8 cellular contexts compared by ENCODE assay signal in genomic region chr7:5527387-5528070, GRCh38. TPM values are rescaled to one million over a fixed set of nuclear protein-coding genes. Genes with fewer than 3 reads are reported as not detected.
DNase-seq lines count a peak whose midpoint lies in the region; ATAC-seq and TF ChIP-seq lines count a peak whose summit lies in the region.
"Not testable (repeated sequence)": the region's sequence is repeated elsewhere in the genome, so short reads cannot be mapped to it uniquely, and the experiment has no call there.

No MANE protein-coding gene starts in this region.

- H3K4me3 Mint-ChIP-seq in activated T-helper 1 cell treated with anti-CD3 and anti-CD28 coated beads, Interleukin-12 subunit alpha, Interleukin-12 subunit beta, Interleukin-2, Interleukin-4 antibody, amounts not matched to agents 30 ng/mL and 10 ng/mL and 1 ng/mL, durations not matched to agents 14 hours and 24 hours and 36 hours = peak overlapping the region; percentile 100

- H3K27ac ChIP-seq in GM23248 (peak overlapping the region; percentile 81), Peyer's patch (peak overlapping the region; percentile 100), coronary artery (peak overlapping the region; percentile 100), muscle layer of duodenum (ENCODE audit: low read length) (peak overlapping the region; percentile 93), spleen (peak overlapping the region; percentile 97 to 100 (median 100))

- H3K9me2 ChIP-seq in GM23248 (ENCODE audit: insufficient read depth) = not testable (repeated sequence)

- not testable (repeated sequence) for ATAC-seq in left ventricle myocardium superior

- H3K4me2 ChIP-seq in GM23248 (ENCODE audit: unreplicated experiment) = peak overlapping the region; percentile 83

- intact Hi-C loops in activated T-helper 1 cell treated with anti-CD3 and anti-CD28 coated beads, Interleukin-12 subunit alpha, Interleukin-12 subunit beta, Interleukin-2, Interleukin-4 antibody, amounts not matched to agents 30 ng/mL and 10 ng/mL and 1 ng/mL, durations not matched to agents 14 hours and 24 hours and 36 hours (cut with micrococcal nuclease); left ventricle myocardium superior (cut with micrococcal nuclease); spleen (cut with DNase I; ENCODE audit: low total_unique reads): not testable (repeated sequence)

- not testable (repeated sequence) for H3K9me3 ChIP-seq in GM23248 (ENCODE audit: low read depth); Peyer's patch; muscle layer of duodenum (ENCODE audit: control insufficient read depth in 1 of 2, low read length in 2 of 2); spleen

- peak overlapping the region; percentile 81 for H3K4me3 ChIP-seq in AG09309 (ENCODE audit: control insufficient read depth, low read depth, low read length)
- H3K4me3 ChIP-seq in GM23248 = peak overlapping the region; percentile 97
- H3K4me3 ChIP-seq in Peyer's patch = peak overlapping the region; percentile 96 to 100 (median 97)
- peak overlapping the region; percentile 99 for H3K4me3 ChIP-seq in coronary artery
- H3K4me3 ChIP-seq in muscle layer of duodenum (ENCODE audit: low read depth in 1 of 2, low read length in 2 of 2) = peak overlapping the region; percentile 92 to 99
- peak overlapping the region; percentile 99 to 100 (median 100) for H3K4me3 ChIP-seq in spleen

- H3F3A ChIP-seq in GM23248 (ENCODE audit: insufficient read depth) = peaks cover 54% of the 10 kb centered on the region

- not testable (repeated sequence) for H3K4me1 ChIP-seq in GM23248 (ENCODE audit: insufficient read depth)
- H3K4me1 ChIP-seq in Peyer's patch (peaks cover 0 to 31% (median 5%) of the 10 kb centered on the region in 4 donors), muscle layer of duodenum (ENCODE audit: control insufficient read depth in 1 of 2, insufficient read depth in 2 of 2, low read length in 2 of 2) (peaks cover 0 to 19% of the 10 kb centered on the region in 2 donors), spleen (peaks cover 31 to 84% (median 51%) of the 10 kb centered on the region in 6 donors)

- H3K27me3 ChIP-seq in GM23248 (replicated peaks; ENCODE audit: insufficient read depth); Peyer's patch; muscle layer of duodenum (ENCODE audit: low read depth, low read length); spleen (replicated peaks in 1 of 7): not testable (repeated sequence)

- peaks cover 29% of the 10 kb centered on the region for H4K20me1 ChIP-seq in GM23248 (ENCODE audit: insufficient read depth)

- H3K27me3 Mint-ChIP-seq in activated T-helper 1 cell treated with anti-CD3 and anti-CD28 coated beads, Interleukin-12 subunit alpha, Interleukin-12 subunit beta, Interleukin-2, Interleukin-4 antibody, amounts not matched to agents 30 ng/mL and 10 ng/mL and 1 ng/mL, durations not matched to agents 14 hours and 24 hours and 36 hours (ENCODE audit: insufficient read depth) = not testable (repeated sequence)

- not testable (repeated sequence) for DNase-seq in AG09309 (ENCODE audit: low read depth); activated T-helper 1 cell treated with anti-CD3 and anti-CD28 coated beads, Interleukin-12 subunit alpha, Interleukin-12 subunit beta, Interleukin-2, Interleukin-4 antibody, amounts not matched to agents 30 ng/mL and 10 ng/mL and 1 ng/mL, durations not matched to agents 14 hours and 24 hours and 36 hours (ENCODE audit: low spot score); coronary artery (ENCODE audit: low spot score)
- peak; percentile 57 for DNase-seq in GM23248
- DNase-seq in Peyer's patch = peak in 1 of 3 donors; percentile 52
- DNase-seq in left ventricle myocardium superior = peak; percentile 44
- peak; percentile 81 for DNase-seq in spleen

- 5 to 10% methylated on average over 19 of the region's 19 CpGs for WGBS in GM23248 (ENCODE audit: low coverage in 1 of 2, low lambda C conversion rate in 2 of 2, missing lambda C conversion rate in 2 of 2), 2 experiments
- WGBS in spleen, 5 donors = 24 to 41% (median 31%) methylated on average over 17 to 19 of the region's 19 CpGs

- not testable (repeated sequence) for H2AFZ ChIP-seq in GM23248

- H3K4me1 Mint-ChIP-seq in activated T-helper 1 cell treated with anti-CD3 and anti-CD28 coated beads, Interleukin-12 subunit alpha, Interleukin-12 subunit beta, Interleukin-2, Interleukin-4 antibody, amounts not matched to agents 30 ng/mL and 10 ng/mL and 1 ng/mL, durations not matched to agents 14 hours and 24 hours and 36 hours (ENCODE audit: low read depth) = peaks cover 54% of the 10 kb centered on the region

- not testable (repeated sequence) for TF ChIP-seq CTCF in AG09309 (IDR thresholded peaks at IDR 0.05; ENCODE audit: control insufficient read depth, insufficient read depth, low read depth, low read length, missing control alignments); Peyer's patch (IDR thresholded peaks at IDR 0.05); coronary artery (IDR thresholded peaks at IDR 0.05); spleen (IDR thresholded peaks at IDR 0.05 in 8 of 11, conservative IDR thresholded peaks at IDR 0.05 in 3 of 11)

- H3K9ac ChIP-seq in GM23248 = peak overlapping the region; percentile 94

- H3K9me3 Mint-ChIP-seq in activated T-helper 1 cell treated with anti-CD3 and anti-CD28 coated beads, Interleukin-12 subunit alpha, Interleukin-12 subunit beta, Interleukin-2, Interleukin-4 antibody, amounts not matched to agents 30 ng/mL and 10 ng/mL and 1 ng/mL, durations not matched to agents 14 hours and 24 hours and 36 hours = not testable (repeated sequence)

- in situ Hi-C loops in GM23248 (cut with MboI) = not testable (repeated sequence)

- TF ChIP-seq POLR2A in Peyer's patch (IDR thresholded peaks at IDR 0.05); spleen (IDR thresholded peaks at IDR 0.05): not testable (repeated sequence)

- H3K27ac Mint-ChIP-seq in activated T-helper 1 cell treated with anti-CD3 and anti-CD28 coated beads, Interleukin-12 subunit alpha, Interleukin-12 subunit beta, Interleukin-2, Interleukin-4 antibody, amounts not matched to agents 30 ng/mL and 10 ng/mL and 1 ng/mL, durations not matched to agents 14 hours and 24 hours and 36 hours = peak overlapping the region; percentile 95

- peaks cover 43% of the 10 kb centered on the region for H3K36me3 ChIP-seq in GM23248 (ENCODE audit: low read depth)
- H3K36me3 ChIP-seq in Peyer's patch = peaks cover 0 to 44% (median 6%) of the 10 kb centered on the region in 3 donors
- peaks cover 30 to 45% of the 10 kb centered on the region in 2 donors for H3K36me3 ChIP-seq in muscle layer of duodenum (ENCODE audit: control insufficient read depth in 1 of 2, insufficient read depth in 2 of 2, low read length in 2 of 2)
- peaks cover 14 to 66% (median 42%) of the 10 kb centered on the region in 6 donors for H3K36me3 ChIP-seq in spleen

- peaks cover 49% of the 10 kb centered on the region for H3K79me2 ChIP-seq in GM23248 (ENCODE audit: insufficient read depth)

- peaks cover 51% of the 10 kb centered on the region for H3K36me3 Mint-ChIP-seq in activated T-helper 1 cell treated with anti-CD3 and anti-CD28 coated beads, Interleukin-12 subunit alpha, Interleukin-12 subunit beta, Interleukin-2, Interleukin-4 antibody, amounts not matched to agents 30 ng/mL and 10 ng/mL and 1 ng/mL, durations not matched to agents 14 hours and 24 hours and 36 hours (ENCODE audit: low read depth)

RNA-seq across cellular contexts. Expression of gene ACTB, which starts 2.9 kb away (rescaled TPM):
- total RNA-seq in GM23248 (2014; rRNA removed; shearing (Covaris generic)) = 4,032 and 4,079 TPM in 2 replicates
- polyA plus RNA-seq in GM23248 (2016; fragmentation: Nextera tagmentation; extraction: Ambion mirVana) = 15,990 and 16,462 TPM in 2 replicates
- 1,000 to 10,000 TPM; 3,308 to 5,502 (median 3,941) TPM for total RNA-seq in Peyer's patch
- total RNA-seq in activated T-helper 1 cell treated with anti-CD3 and anti-CD28 coated beads, Interleukin-12 subunit alpha, Interleukin-12 subunit beta, Interleukin-2, Interleukin-4 antibody, amounts not matched to agents 30 ng/mL and 10 ng/mL and 1 ng/mL, durations not matched to agents 14 hours and 24 hours and 36 hours = 7,557 and 7,602 TPM in 2 replicates
- 724 TPM for total RNA-seq in left ventricle myocardium superior
- total RNA-seq in spleen = 1,000 to 10,000 TPM; 3,529 to 8,565 (median 4,739) TPM
- 1,000 to 10,000 TPM; 5,220 to 6,605 (median 5,389) TPM for polyA plus RNA-seq in spleen

RNA-seq across cellular contexts. Expression of gene FBXL18, which starts 13.9 kb away (rescaled TPM):
- total RNA-seq in GM23248 (2014; rRNA removed; shearing (Covaris generic)) = 5.9 and 8.6 TPM in 2 replicates
- 11.4 and 12.4 TPM in 2 replicates for polyA plus RNA-seq in GM23248 (2016; fragmentation: Nextera tagmentation; extraction: Ambion mirVana)
- 10 to 100 TPM in 3 of 4 donors, 1 to 10 TPM in 1; 9.1 to 15.3 (median 13.1) TPM for total RNA-seq in Peyer's patch
- total RNA-seq in activated T-helper 1 cell treated with anti-CD3 and anti-CD28 coated beads, Interleukin-12 subunit alpha, Interleukin-12 subunit beta, Interleukin-2, Interleukin-4 antibody, amounts not matched to agents 30 ng/mL and 10 ng/mL and 1 ng/mL, durations not matched to agents 14 hours and 24 hours and 36 hours = 14.7 and 14.9 TPM in 2 replicates
- 6.7 TPM for total RNA-seq in left ventricle myocardium superior
- 10 to 100 TPM in 4 of 7 donors, 1 to 10 TPM in 3; 7.8 to 11.7 (median 10.2) TPM for total RNA-seq in spleen
- polyA plus RNA-seq in spleen = 1 to 10 TPM in 2 of 3 donors, under 1 TPM in 1; 0.59 to 2.3 (median 1.0) TPM
